In the genomic region with DNA sequence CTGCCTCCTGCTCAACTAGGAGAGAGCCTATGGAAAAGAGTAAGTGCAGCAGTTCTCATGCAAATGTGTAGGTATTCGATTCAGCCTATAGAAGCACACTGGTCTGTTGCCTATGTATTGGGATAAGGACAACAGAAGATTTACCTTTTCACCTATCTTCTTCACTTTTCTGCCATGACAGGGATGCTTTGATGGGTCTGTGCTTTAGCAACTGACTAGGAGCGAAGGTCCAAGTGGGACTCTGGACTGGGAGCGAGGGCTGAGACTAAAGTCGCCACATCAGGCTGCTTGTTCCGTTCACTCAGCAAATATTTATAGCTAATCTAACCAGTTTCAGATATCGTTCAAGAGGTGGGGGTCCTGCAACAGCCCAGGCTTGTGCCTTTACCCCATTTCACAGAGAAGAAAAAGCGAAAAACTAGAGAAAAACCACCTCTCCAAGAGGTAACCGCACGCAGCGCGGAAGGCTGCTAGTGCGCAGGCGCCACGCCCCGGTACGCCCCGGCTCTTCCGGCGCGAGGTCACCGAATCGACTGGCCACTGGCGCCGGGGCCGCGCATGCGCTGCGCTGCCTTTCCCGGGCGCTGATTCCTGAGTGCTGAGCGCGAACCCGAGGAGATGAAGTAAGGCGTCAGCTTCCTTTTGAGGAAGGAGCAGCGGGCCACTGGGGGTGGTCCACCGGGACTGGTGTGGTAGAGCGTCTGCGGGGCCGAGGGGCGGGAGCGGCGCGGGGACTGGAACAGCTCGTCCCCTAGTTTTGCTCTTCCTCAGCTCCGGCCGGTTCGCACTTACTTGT, we compare ENCODE assay signal across 8 cellular contexts. TPM values are rescaled to one million over a fixed set of nuclear protein-coding genes. Genes with fewer than 3 reads are reported as not detected.
A peak's percentile ranks its signal among the peaks of the same experiment; 100 is the strongest.
DNase-seq lines count a peak whose midpoint lies in the region; FAIRE-seq and TF ChIP-seq lines count a peak whose summit lies in the region.

A gene with protein sequence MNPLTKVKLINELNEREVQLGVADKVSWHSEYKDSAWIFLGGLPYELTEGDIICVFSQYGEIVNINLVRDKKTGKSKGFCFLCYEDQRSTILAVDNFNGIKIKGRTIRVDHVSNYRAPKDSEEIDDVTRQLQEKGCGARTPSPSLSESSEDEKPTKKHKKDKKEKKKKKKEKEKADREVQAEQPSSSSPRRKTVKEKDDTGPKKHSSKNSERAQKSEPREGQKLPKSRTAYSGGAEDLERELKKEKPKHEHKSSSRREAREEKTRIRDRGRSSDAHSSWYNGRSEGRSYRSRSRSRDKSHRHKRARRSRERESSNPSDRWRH (plus strand): TSS at position 573 of the 796 bp plus-strand sequence. CDS start 46 bp downstream, at position 619.

- H3K4me3 ChIP-seq in SJCRH30 (peak within 1 kb of the TSS; percentile 73), foreskin fibroblast (ENCODE audit: low read depth in 1 of 2, low read length in 2 of 2) (peak within 1 kb of the TSS; percentile 56 to 85), neural progenitor cell (peak within 1 kb of the TSS; percentile 67)

- no peak for TF ChIP-seq CTCF in foreskin fibroblast (IDR thresholded peaks at IDR 0.05; ENCODE audit: low read depth, low read length)
- no peak for TF ChIP-seq CTCF in neural progenitor cell (IDR thresholded peaks at IDR 0.05)
- TF ChIP-seq CTCF in subcutaneous adipose tissue (IDR thresholded peaks at IDR 0.05; ENCODE audit: low read depth) = no peak

- TF ChIP-seq POLR2A in H54 (IDR thresholded peaks at IDR 0.05; ENCODE audit: low read depth, low read length) = peak; percentile 65

- H3K4me1 ChIP-seq in SJCRH30 = no peaks in the 10 kb centered on the region
- H3K4me1 ChIP-seq in neural progenitor cell = no peaks in the 10 kb centered on the region

- peak within 1 kb of the TSS; percentile 90 for H3K4me2 ChIP-seq in neural progenitor cell

- no peaks in the 10 kb centered on the region for H3K36me3 Mint-ChIP-seq in neural progenitor cell

- H3K27ac Mint-ChIP-seq in neural progenitor cell = peak within 1 kb of the TSS; percentile 95

- H3K4me1 Mint-ChIP-seq in neural progenitor cell = peaks cover 4% of the 10 kb centered on the region

- peak within 1 kb of the TSS; percentile 79 for H2AFZ ChIP-seq in neural progenitor cell (replicated peaks)

- H3K27ac ChIP-seq in SJCRH30 (peak within 1 kb of the TSS; percentile 64), neural progenitor cell (no peak within 1 kb of the TSS)

- DNase-seq in G401 (ENCODE audit: low spot score) (peak; percentile 74), H54 (ENCODE audit: insufficient read length, low spot score) (peak; percentile 87), LoVo (ENCODE audit: low spot score) (peak; percentile 78), SJCRH30 (peak; percentile 67 to 80), foreskin fibroblast (peak; percentile 62 to 87), neural progenitor cell (ENCODE audit: low spot score) (peak; percentile 90)
- peak; percentile 34 for DNase-seq in activated gamma-delta T cell treated with anti-CD3 and anti-CD28 coated beads, Interleukin-2, amount 50 U/mL, for 16 hours (ENCODE audit: low read depth)

- peak within 1 kb of the TSS; percentile 93 for H3K4me3 Mint-ChIP-seq in neural progenitor cell

- FAIRE-seq in H54 (lab: Jason Lieb, UNC) = no peak

- no peaks in the 10 kb centered on the region for H3K27me3 ChIP-seq in SJCRH30
- H3K27me3 ChIP-seq in neural progenitor cell = peaks cover 24% of the 10 kb centered on the region

- peaks cover 16% of the 10 kb centered on the region for H3K79me2 ChIP-seq in neural progenitor cell (ENCODE audit: low read depth)

- H3K9ac ChIP-seq in neural progenitor cell = peak within 1 kb of the TSS; percentile 52

- H3K9me3 ChIP-seq in SJCRH30 (replicated peaks) (no peaks in the 10 kb centered on the region), neural progenitor cell (ENCODE audit: low read depth) (no peaks in the 10 kb centered on the region)

- H4K20me1 ChIP-seq in neural progenitor cell (ENCODE audit: low read depth) = no peaks in the 10 kb centered on the region

- H3K27me3 Mint-ChIP-seq in neural progenitor cell (ENCODE audit: insufficient read depth, low read depth) = no peaks in the 10 kb centered on the region

- H3K9me3 Mint-ChIP-seq in neural progenitor cell = no peaks in the 10 kb centered on the region

- H3F3A ChIP-seq in neural progenitor cell (ENCODE audit: low read depth) = no peaks in the 10 kb centered on the region

- H3K36me3 ChIP-seq in SJCRH30 = no peaks in the 10 kb centered on the region
- H3K36me3 ChIP-seq in neural progenitor cell = no peaks in the 10 kb centered on the region

- in situ Hi-C loops in G401 (cut with HindIII; ENCODE audit: low sequenced_read_pairs) = no loop called here

RNA-seq across cellular contexts. Expression of the gene that starts here (rescaled TPM):
- 22.4 and 30.7 TPM in 2 replicates for total RNA-seq in G401 (2014; rRNA removed; shearing (Covaris generic))
- 30.2 and 30.6 TPM in 2 replicates for total RNA-seq in SJCRH30 (2014; rRNA removed; shearing (Covaris generic))
- total RNA-seq in neural progenitor cell (ENCODE audit: low replicate concordance) = 27.8 and 35.4 TPM in 2 replicates
- 10 to 100 TPM; 10.1 to 17.8 (median 16.4) TPM for total RNA-seq in subcutaneous adipose tissue

Comparison
In these comparisons a context has a peak if more than half of its experiments do, and no peak if none do; other contexts are left out.
1. DNase-seq: peak in every context shown above with its lines; median percentile 90 in neural progenitor cell; 87 in H54; 78 in LoVo; 74 in foreskin fibroblast; 74 in G401; 74 in SJCRH30; 34 in activated gamma-delta T cell treated with anti-CD3 and anti-CD28 coated beads, Interleukin-2, amount 50 U/mL, for 16 hours.